In the genomic region with DNA sequence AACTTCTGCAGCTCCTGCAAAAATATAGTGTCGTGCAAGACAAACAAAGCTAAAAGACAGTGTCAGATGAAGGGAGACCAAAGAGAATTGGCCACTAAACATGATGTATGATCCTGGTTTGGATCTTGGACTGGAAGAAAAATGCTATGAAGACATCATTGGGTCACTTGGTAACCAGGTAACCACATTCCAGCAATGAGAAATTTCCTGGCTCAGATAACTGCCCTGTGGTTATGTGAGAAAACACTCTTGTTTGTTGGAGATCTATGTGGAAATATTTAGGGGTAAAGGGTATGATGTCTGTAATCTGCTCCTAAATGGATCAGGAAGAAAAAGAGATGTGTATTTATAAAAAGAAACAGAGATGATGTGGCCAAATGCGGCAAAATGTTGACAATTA, we compare ENCODE assay signal across 21 cellular contexts. TPM values are rescaled to one million over a fixed set of nuclear protein-coding genes. Genes with fewer than 3 reads are reported as not detected.
DNase-seq lines count a peak whose midpoint lies in the region; ATAC-seq and TF ChIP-seq lines count a peak whose summit lies in the region.
"Had no signal": no experiment of that assay in that cellular context is flagged by ENCODE, and none has a peak within 500 bp of the region (broad histone marks: within the 10 kb centered on the region; RNA-seq: fewer than 3 reads in every experiment).

No MANE protein-coding gene starts in this region.

- H3K4me2 ChIP-seq in SK-N-SH (no peak overlapping the region), fibroblast of lung (ENCODE audit: extremely low read depth, insufficient read depth, low read length) (no peak overlapping the region)
- H3K4me2 ChIP-seq: BLaER1 treated with 17β-estradiol and CSF1 and Interleukin-3, amounts not matched to agents 10 nM and 100 nM had no signal

- no peak overlapping the region for H3K4me3 ChIP-seq in SK-N-SH (ENCODE audit: low read depth in 2 of 2, low read length in 1 of 2)
- no peak overlapping the region for H3K4me3 ChIP-seq in fibroblast of lung (replicated peaks in 1 of 4; ENCODE audit: control extremely low read depth in 1 of 4, insufficient read depth in 1 of 4, low read depth in 3 of 4, low read length in 4 of 4)
- no peak overlapping the region for H3K4me3 ChIP-seq in ovary
- H3K4me3 ChIP-seq: BLaER1 treated with 17β-estradiol and CSF1 and Interleukin-3, amounts not matched to agents 10 nM and 100 nM; esophagus muscularis mucosa had no signal

- H3K9me2 ChIP-seq in SK-N-SH: no peaks in the 10 kb centered on the region

- H4K20me1 ChIP-seq in SK-N-SH (ENCODE audit: insufficient read depth): no peaks in the 10 kb centered on the region
- H4K20me1 ChIP-seq in fibroblast of lung (ENCODE audit: control insufficient read depth, extremely low read depth, insufficient read depth, low read length): no peaks in the 10 kb centered on the region
- H4K20me1 ChIP-seq: BLaER1 treated with 17β-estradiol and CSF1 and Interleukin-3, amounts not matched to agents 10 nM and 100 nM had no signal

- no peak for TF ChIP-seq RAD21 in SK-N-SH (IDR thresholded peaks at IDR 0.05; ENCODE audit: low read length)

- H3K9me3 Mint-ChIP-seq in activated T-cell treated with anti-CD3 and anti-CD28 coated beads, Interleukin-2, amount 50 U/mL, for 4 hours: peaks cover 8% of the 10 kb centered on the region

- H3F3A ChIP-seq in SK-N-SH (replicated peaks; ENCODE audit: insufficient read depth): peaks cover 11% of the 10 kb centered on the region

- no peak for TF ChIP-seq POLR2A in ovary (IDR thresholded peaks at IDR 0.05)

- H3K27me3 ChIP-seq in SK-N-SH (ENCODE audit: insufficient read depth) (no peaks in the 10 kb centered on the region), fibroblast of lung (ENCODE audit: control insufficient read depth, insufficient read depth, low read length) (no peaks in the 10 kb centered on the region), ovary (no peaks in the 10 kb centered on the region)
- H3K27me3 ChIP-seq: BLaER1 treated with 17β-estradiol and CSF1 and Interleukin-3, amounts not matched to agents 10 nM and 100 nM; esophagus muscularis mucosa had no signal

- no peaks in the 10 kb centered on the region for H3K36me3 Mint-ChIP-seq in activated T-cell treated with anti-CD3 and anti-CD28 coated beads, Interleukin-2, amount 50 U/mL, for 4 hours (ENCODE audit: insufficient read depth)

- TF ChIP-seq CTCF in SK-N-SH (IDR thresholded peaks at IDR 0.05): no peak
- no peak for TF ChIP-seq CTCF in fibroblast of lung (conservative IDR thresholded peaks at IDR 0.05 in 1 of 2, IDR thresholded peaks at IDR 0.05 in 1 of 2; ENCODE audit: low read depth in 1 of 2, low read length in 2 of 2)
- TF ChIP-seq CTCF in ovary (IDR thresholded peaks at IDR 0.05): no peak

- peak; percentile 75 for DNase-seq in GM04503 (ENCODE audit: low read depth)
- no peak for DNase-seq in SK-N-SH
- peak; percentile 21 to 86 for DNase-seq in fibroblast of lung (ENCODE audit: low read depth in 2 of 2)
- DNase-seq in renal cortical epithelial cell (ENCODE audit: low read depth): peak; percentile 95
- no peak for DNase-seq in activated T-cell treated with anti-CD3 and anti-CD28 coated beads, Interleukin-2, amount 50 U/mL, for 4 hours
- DNase-seq in ovary: no peak
- DNase-seq: activated CD4-positive, alpha-beta memory T cell treated with anti-CD3 and anti-CD28 coated beads, Interleukin-2, amount 10 ng/mL, durations not matched to agents 7 days and 5 days; amniotic stem cell; NCI-H1105; NCI-H82; retina; RPMI8226; WERI-Rb-1 had no signal

- TF ChIP-seq EP300 in SK-N-SH (IDR thresholded peaks at IDR 0.05; ENCODE audit: borderline replicate concordance in 1 of 2, low read depth in 1 of 2, low read length in 1 of 2) (no peak), ovary (IDR thresholded peaks at IDR 0.05) (no peak)

- H3K27me3 Mint-ChIP-seq in activated T-cell treated with anti-CD3 and anti-CD28 coated beads, Interleukin-2, amount 50 U/mL, for 4 hours (ENCODE audit: low read depth): peaks cover 4% of the 10 kb centered on the region

- no peak for ATAC-seq in HG03175 (IDR thresholded peaks at IDR 0.05; ENCODE audit: unreplicated experiment)
- no peak for ATAC-seq in activated T-cell treated with anti-CD3 and anti-CD28 coated beads, Interleukin-2, amount 50 U/mL, for 4 hours
- no peak for ATAC-seq in HG03439 (IDR thresholded peaks at IDR 0.05; ENCODE audit: unreplicated experiment)
- ATAC-seq: activated T-helper 17 cell treated with anti-CD3 and anti-CD28 coated beads, Interleukin-2, amount 50 U/mL, for 72 hours; HCT116; natural killer cell treated with Interleukin-12 subunit alpha and Interleukin-12 subunit beta and Interleukin-15 and Interleukin-18, amount 100 ng/mL, for 72 hours had no signal

- H3K9me3 ChIP-seq in SK-N-SH (no peaks in the 10 kb centered on the region), fibroblast of lung (ENCODE audit: control insufficient read depth, insufficient read depth, low read depth, low read length) (no peaks in the 10 kb centered on the region), ovary (no peaks in the 10 kb centered on the region)
- H3K9me3 ChIP-seq: esophagus muscularis mucosa had no signal

- peaks cover 0 to 3% of the 10 kb centered on the region in 2 experiments for H3K36me3 ChIP-seq in SK-N-SH (replicated peaks in 1 of 2; ENCODE audit: control insufficient read depth in 1 of 2, insufficient read depth in 2 of 2, low read length in 1 of 2)
- no peaks in the 10 kb centered on the region for H3K36me3 ChIP-seq in fibroblast of lung (ENCODE audit: control insufficient read depth, insufficient read depth, low read length)
- no peaks in the 10 kb centered on the region for H3K36me3 ChIP-seq in ovary
- H3K36me3 ChIP-seq: BLaER1 treated with 17β-estradiol and CSF1 and Interleukin-3, amounts not matched to agents 10 nM and 100 nM; esophagus muscularis mucosa; WERI-Rb-1 had no signal

- H3K79me2 ChIP-seq in SK-N-SH (ENCODE audit: insufficient read depth) (no peaks in the 10 kb centered on the region), fibroblast of lung (ENCODE audit: control insufficient read depth, insufficient read depth, low read length) (no peaks in the 10 kb centered on the region)

- CTCF ChIA-PET in SK-N-SH (lab: Yijun Ruan, JAX): no interaction called here

- 68% methylated on average over 2 of the region's 2 CpGs for WGBS in SK-N-SH (ENCODE audit: low lambda C conversion rate)
- 47 to 62% (median 53%) methylated on average over 2 of the region's 2 CpGs for whole genome bisulfite sequencing in ovary, 3 donors

- H3K27ac ChIP-seq in SK-N-SH (ENCODE audit: low read depth in 2 of 2, low read length in 1 of 2) (no peak overlapping the region), fibroblast of lung (ENCODE audit: insufficient read depth, low read length) (no peak overlapping the region), ovary (no peak overlapping the region)
- H3K27ac ChIP-seq: BLaER1 treated with 17β-estradiol and CSF1 and Interleukin-3, amounts not matched to agents 10 nM and 100 nM; esophagus muscularis mucosa; WERI-Rb-1 had no signal

- no peaks in the 10 kb centered on the region for H3K4me1 Mint-ChIP-seq in activated T-cell treated with anti-CD3 and anti-CD28 coated beads, Interleukin-2, amount 50 U/mL, for 4 hours (ENCODE audit: low read depth)
- H3K4me1 Mint-ChIP-seq: activated CD4-positive, alpha-beta memory T cell treated with anti-CD3 and anti-CD28 coated beads, Interleukin-2, amount 10 ng/mL, durations not matched to agents 7 days and 5 days; activated T-helper 17 cell treated with anti-CD3 and anti-CD28 coated beads, Interleukin-2, amount 50 U/mL, for 72 hours had no signal

- H3K4me1 ChIP-seq in SK-N-SH (ENCODE audit: control insufficient read depth in 1 of 2, insufficient read depth in 2 of 2, low read depth in 1 of 2, low read length in 1 of 2) (peaks cover 2 to 9% of the 10 kb centered on the region in 2 experiments; a peak in 2 of 4 replicates), fibroblast of lung (ENCODE audit: control insufficient read depth, extremely low read depth, insufficient read depth, low read length) (peaks cover 8% of the 10 kb centered on the region), ovary (ENCODE audit: insufficient read depth) (no peaks in the 10 kb centered on the region)
- H3K4me1 ChIP-seq: esophagus muscularis mucosa had no signal

- no peak overlapping the region for H3K9ac ChIP-seq in SK-N-SH
- H3K9ac ChIP-seq in fibroblast of lung (ENCODE audit: insufficient read depth, low read length): no peak overlapping the region
- H3K9ac ChIP-seq: BLaER1 treated with 17β-estradiol and CSF1 and Interleukin-3, amounts not matched to agents 10 nM and 100 nM had no signal

- H2AFZ ChIP-seq in SK-N-SH (ENCODE audit: low read depth) (no peak overlapping the region), fibroblast of lung (ENCODE audit: low read length) (no peak overlapping the region)

- POLR2A ChIA-PET in SK-N-SH (lab: Yijun Ruan, JAX): no interaction called here

- no peak overlapping the region for H3K4me3 Mint-ChIP-seq in activated T-cell treated with anti-CD3 and anti-CD28 coated beads, Interleukin-2, amount 50 U/mL, for 4 hours
- H3K4me3 Mint-ChIP-seq: activated CD4-positive, alpha-beta memory T cell treated with anti-CD3 and anti-CD28 coated beads, Interleukin-2, amount 10 ng/mL, durations not matched to agents 7 days and 5 days; activated T-helper 17 cell treated with anti-CD3 and anti-CD28 coated beads, Interleukin-2, amount 50 U/mL, for 72 hours; IgD-negative memory B cell; natural killer cell treated with Interleukin-12 subunit alpha and Interleukin-12 subunit beta and Interleukin-15 and Interleukin-18, amount 100 ng/mL, for 72 hours had no signal

- intact Hi-C loops in ovary (cut with DNase I): no loop called here

TF ChIP-seq in SK-N-SH, 30 proteins besides CTCF, POLR2A, EP300 and RAD21 (continues in another document):
- TF ChIP-seq, protein P1, sequence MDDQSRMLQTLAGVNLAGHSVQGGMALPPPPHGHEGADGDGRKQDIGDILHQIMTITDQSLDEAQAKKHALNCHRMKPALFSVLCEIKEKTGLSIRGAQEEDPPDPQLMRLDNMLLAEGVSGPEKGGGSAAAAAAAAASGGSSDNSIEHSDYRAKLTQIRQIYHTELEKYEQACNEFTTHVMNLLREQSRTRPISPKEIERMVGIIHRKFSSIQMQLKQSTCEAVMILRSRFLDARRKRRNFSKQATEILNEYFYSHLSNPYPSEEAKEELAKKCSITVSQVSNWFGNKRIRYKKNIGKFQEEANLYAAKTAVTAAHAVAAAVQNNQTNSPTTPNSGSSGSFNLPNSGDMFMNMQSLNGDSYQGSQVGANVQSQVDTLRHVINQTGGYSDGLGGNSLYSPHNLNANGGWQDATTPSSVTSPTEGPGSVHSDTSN (IDR thresholded peaks at IDR 0.05): peak; percentile 34; the same call in 1 of the 2 replicates

RNA-seq across cellular contexts. Expression of a gene that starts 45.5 kb away (rescaled TPM):
- polyA plus RNA-seq in SK-N-SH (2012; rRNA removed) (1.8 and 1.9 TPM in 2 replicates), fibroblast of lung (5.0 and 7.7 TPM in 2 replicates), ovary (1 to 10 TPM in 1 of 2 donors, under 1 TPM in 1; 0.85 to 1.9 TPM)
- polyA plus RNA-seq in SK-N-SH (2012; cell fraction: cytosol; rRNA removed): 1.2 and 1.7 TPM in 2 replicates
- 4.3 and 7.0 TPM in 2 replicates for polyA plus RNA-seq in SK-N-SH (2012; cell fraction: nucleus; rRNA removed)
- total RNA-seq in fibroblast of lung (4.1 and 7.8 TPM in 2 replicates), renal cortical epithelial cell (8.2 and 32.9 TPM in 2 replicates), ovary (10 to 100 TPM in 1 of 7 donors, 1 to 10 TPM in 3, under 1 TPM in 3; 0.65 to 13.3 (median 2.3) TPM)
- polyA plus RNA-seq in fibroblast of lung (2012): 5.4 and 8.2 TPM in 2 replicates
- polyA minus RNA-seq in fibroblast of lung (ENCODE audit: low replicate concordance): 27.0 and 38.2 TPM in 2 replicates
- 10 to 100 TPM in 1 of 3 donors, 1 to 10 TPM in 2; 7.7 to 20.2 (median 9.7) TPM for total RNA-seq in activated T-cell treated with anti-CD3 and anti-CD28 coated beads, Interleukin-2, amount 50 U/mL, for 4 hours

Comparison
In these comparisons a context has a peak if more than half of its experiments do, and no peak if none do; other contexts are left out.
1. DNase-seq: peak in GM04503 (single experiment), fibroblast of lung (2 of 2) and renal cortical epithelial cell (single experiment); none in SK-N-SH (single experiment), activated T-cell treated with anti-CD3 and anti-CD28 coated beads, Interleukin-2, amount 50 U/mL, for 4 hours (single experiment) and ovary (0 of 5).